10 cellular contexts compared by ENCODE assay signal in genomic region chr2:30691948-30692828, GRCh38.
DNase-seq lines count a peak whose midpoint lies in the region; ATAC-seq, FAIRE-seq and TF ChIP-seq lines count a peak whose summit lies in the region.
"Had no signal": no experiment of that assay in that cellular context is flagged by ENCODE, and none has a peak within 500 bp of the region (broad histone marks: within the 10 kb centered on the region; RNA-seq: fewer than 3 reads in every experiment).

No MANE protein-coding gene starts in this region.

- BruUV-seq in K562 (replicated peaks; lab: Mats Ljungman, UMichigan): no TSS peak

- no peak for FAIRE-seq in K562 (lab: Jason Lieb, UNC)

- in situ Hi-C loops in K562 (cut with MboI): no loop called here

- TF ChIP-seq CTCF in K562 (IDR thresholded peaks at IDR 0.05 in 2 of 3, conservative IDR thresholded peaks at IDR 0.05 in 1 of 3; ENCODE audit: insufficient read depth in 2 of 3, low read depth in 1 of 3, low read length in 3 of 3) (peak; percentile 34 to 47 (median 42); a peak in 4 of 6 replicates), liver (IDR thresholded peaks at IDR 0.05; ENCODE audit: low read depth, low read length, missing input control) (peak; percentile 8)

- no peaks in the 10 kb centered on the region for H3K4me1 Mint-ChIP-seq in immature natural killer cell

- H3K27ac Mint-ChIP-seq in immature natural killer cell: no peak overlapping the region
- H3K27ac Mint-ChIP-seq: CD4-positive, alpha-beta T cell had no signal

- H3K79me2 ChIP-seq in K562 (ENCODE audit: control insufficient read depth, insufficient read depth, low read length): no peaks in the 10 kb centered on the region

- H3K9ac ChIP-seq in K562 (ENCODE audit: insufficient read depth in 1 of 2, low read depth in 2 of 2, low read length in 2 of 2): no peak overlapping the region; a peak in 1 of 4 replicates
- H3K9ac ChIP-seq in liver (ENCODE audit: low read depth in 1 of 2, low read length in 2 of 2): no peak overlapping the region

- H3K27ac ChIP-seq in K562 (ENCODE audit: extremely low read depth, low read depth, low read length) (no peak overlapping the region), liver (ENCODE audit: low read depth in 1 of 2, low read length in 2 of 2) (no peak overlapping the region)
- H3K27ac ChIP-seq: Peyer's patch had no signal

- H3K27me3 Mint-ChIP-seq in immature natural killer cell (ENCODE audit: low read depth in 3 of 3): peaks cover 0 to 11% (median 3%) of the 10 kb centered on the region in 3 donors

- H3K27me3 ChIP-seq in K562 (ENCODE audit: control insufficient read depth in 2 of 2, insufficient read depth in 2 of 2, low read length in 2 of 2) (peaks cover 3 to 63% of the 10 kb centered on the region in 2 experiments; a peak in 2 of 5 replicates), liver (ENCODE audit: control insufficient read depth in 4 of 4, insufficient read depth in 4 of 4, low read length in 3 of 4) (peaks cover 0 to 2% (median 0%) of the 10 kb centered on the region in 4 donors)
- H3K27me3 ChIP-seq: Peyer's patch had no signal

- no peaks in the 10 kb centered on the region for H3K9me3 ChIP-seq in K562 (replicated peaks; ENCODE audit: control insufficient read depth, insufficient read depth, low read depth, low read length)
- H3K9me3 ChIP-seq in liver (ENCODE audit: control insufficient read depth in 4 of 4, low read length in 3 of 4): no peaks in the 10 kb centered on the region
- H3K9me3 ChIP-seq: Peyer's patch had no signal

- CTCF ChIA-PET in K562 (lab: Yijun Ruan, JAX; ENCODE audit: low intra/inter-chr PET ratio): interaction anchor here (0.7 kb wide), 1 partner anchor 33 kb away, joined by 5 read pairs; no protein-coding TSS in a partner anchor

- H4K20me1 ChIP-seq in K562 (replicated peaks; ENCODE audit: control insufficient read depth, insufficient read depth, low read length): no peaks in the 10 kb centered on the region

- intact Hi-C loops in Right ventricle myocardium inferior (cut with DNase I) (loop anchor here (5.0 kb wide), 3 partner anchors 280 to 480 kb away; no protein-coding TSS in a partner anchor), cardiac septum (cut with DNase I) (loop anchor here (2.0 to 5.0 kb wide), 6 partner anchors 180 to 485 kb away; no protein-coding TSS in a partner anchor), K562 (cut with micrococcal nuclease) (no loop called here)

- H3K9me3 Mint-ChIP-seq in immature natural killer cell: no peaks in the 10 kb centered on the region
- H3K9me3 Mint-ChIP-seq: CD4-positive, alpha-beta T cell had no signal

- DNase-seq in Right ventricle myocardium inferior (ENCODE audit: missing footprints) (peak; percentile 65), cardiac septum (ENCODE audit: low spot score) (no peak), K562 (ENCODE audit: extremely low read depth in 1 of 4, low spot score in 3 of 4) (peak in 1 of 4 experiments; percentile 21), immature natural killer cell (no peak), foreskin melanocyte (no peak)
- DNase-seq: CD4-positive, alpha-beta T cell had no signal

- TF ChIP-seq RAD21 in K562 (CRISPR knock-in tag; conservative IDR thresholded peaks at IDR 0.05 in 1 of 2, IDR thresholded peaks at IDR 0.05 in 1 of 2) (peak; percentile 35 to 59; a peak in 3 of 4 replicates), liver (IDR thresholded peaks at IDR 0.05) (peak; percentile 33 to 41)

- H3K36me3 ChIP-seq in K562 (ENCODE audit: control insufficient read depth, insufficient read depth, low read length) (no peaks in the 10 kb centered on the region), liver (ENCODE audit: control insufficient read depth in 4 of 4, insufficient read depth in 3 of 4, low read depth in 1 of 4, low read length in 3 of 4) (no peaks in the 10 kb centered on the region)
- H3K36me3 ChIP-seq: Peyer's patch had no signal

- H3K4me1 ChIP-seq in K562 (replicated peaks in 1 of 2; ENCODE audit: control insufficient read depth in 2 of 2, insufficient read depth in 2 of 2, low read length in 2 of 2) (no peaks in the 10 kb centered on the region), liver (ENCODE audit: control insufficient read depth in 4 of 4, insufficient read depth in 4 of 4, low read length in 3 of 4) (no peaks in the 10 kb centered on the region)
- H3K4me1 ChIP-seq: Peyer's patch had no signal

- 0 out of 2 replicates have a peak overlapping the region, but pooled peaks have one; percentile 1 for H3K4me2 ChIP-seq in K562 (ENCODE audit: insufficient read depth, low read length)

- H3K36me3 Mint-ChIP-seq in immature natural killer cell: no peaks in the 10 kb centered on the region

- H3K9me1 ChIP-seq in K562 (ENCODE audit: control insufficient read depth, insufficient read depth, low read length): no peaks in the 10 kb centered on the region

- 14% methylated on average over 15 of the region's 16 CpGs for whole genome bisulfite sequencing in K562 (ENCODE audit: insufficient coverage, low coverage, missing lambda C conversion rate)
- WGBS in liver: 83% methylated on average over 16 of the region's 16 CpGs

- ATAC-seq in Right ventricle myocardium inferior (peak; percentile 49), K562 (peak; percentile 88), HG03457 (IDR thresholded peaks at IDR 0.05; ENCODE audit: unreplicated experiment) (no peak), GM21723 (IDR thresholded peaks at IDR 0.05; ENCODE audit: unreplicated experiment) (no peak)

- POLR2A ChIA-PET in K562 (lab: Yijun Ruan, JAX): interaction anchor here (0.6 kb wide), 1 partner anchor 10 kb away, joined by 3 read pairs; no protein-coding TSS in a partner anchor

- no peak for TF ChIP-seq EP300 in K562 (IDR thresholded peaks at IDR 0.05; ENCODE audit: low read length)

- no peak overlapping the region for H2AFZ ChIP-seq in K562 (ENCODE audit: low read depth, low read length)

- no peak for TF ChIP-seq POLR2A in K562 (conservative IDR thresholded peaks at IDR 0.05)

- H3K4me3 Mint-ChIP-seq in immature natural killer cell: no peak overlapping the region
- H3K4me3 Mint-ChIP-seq: CD4-positive, alpha-beta T cell had no signal

- no peak overlapping the region for H3K4me3 ChIP-seq in K562
- H3K4me3 ChIP-seq in liver (ENCODE audit: low read depth in 1 of 3, low read length in 3 of 3): no peak overlapping the region
- H3K4me3 ChIP-seq: Peyer's patch had no signal

TF ChIP-seq in K562, 482 proteins besides CTCF, POLR2A, EP300 and RAD21 (continues in another document):
- TF ChIP-seq ZNF280B (CRISPR knock-in tag; IDR thresholded peaks at IDR 0.05): no peak
- TF ChIP-seq ETV1 (tag; conservative IDR thresholded peaks at IDR 0.05; ENCODE audit: low read depth): no peak
- no peak for TF ChIP-seq GTF2A2 (tag; IDR thresholded peaks at IDR 0.05)
- TF ChIP-seq, protein P1, sequence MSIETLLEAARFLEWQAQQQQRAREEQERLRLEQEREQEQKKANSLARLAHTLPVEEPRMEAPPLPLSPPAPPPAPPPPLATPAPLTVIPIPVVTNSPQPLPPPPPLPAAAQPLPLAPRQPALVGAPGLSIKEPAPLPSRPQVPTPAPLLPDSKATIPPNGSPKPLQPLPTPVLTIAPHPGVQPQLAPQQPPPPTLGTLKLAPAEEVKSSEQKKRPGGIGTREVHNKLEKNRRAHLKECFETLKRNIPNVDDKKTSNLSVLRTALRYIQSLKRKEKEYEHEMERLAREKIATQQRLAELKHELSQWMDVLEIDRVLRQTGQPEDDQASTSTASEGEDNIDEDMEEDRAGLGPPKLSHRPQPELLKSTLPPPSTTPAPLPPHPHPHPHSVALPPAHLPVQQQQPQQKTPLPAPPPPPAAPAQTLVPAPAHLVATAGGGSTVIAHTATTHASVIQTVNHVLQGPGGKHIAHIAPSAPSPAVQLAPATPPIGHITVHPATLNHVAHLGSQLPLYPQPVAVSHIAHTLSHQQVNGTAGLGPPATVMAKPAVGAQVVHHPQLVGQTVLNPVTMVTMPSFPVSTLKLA (conservative IDR thresholded peaks at IDR 0.05): no peak
- TF ChIP-seq TSC22D4 (tag; IDR thresholded peaks at IDR 0.05): no peak

TF ChIP-seq in liver, 16 proteins besides CTCF, POLR2A, EP300 and RAD21 (continues in another document):
- TF ChIP-seq NR2F2 (IDR thresholded peaks at IDR 0.05) (no peak), HNF4G (IDR thresholded peaks at IDR 0.05) (no peak), TAF1 (conservative IDR thresholded peaks at IDR 0.05) (no peak), SP1 (IDR thresholded peaks at IDR 0.05) (no peak), FOXA2 (IDR thresholded peaks at IDR 0.05) (no peak), HNF4A (conservative IDR thresholded peaks at IDR 0.05) (no peak), FOXA1 (IDR thresholded peaks at IDR 0.05) (no peak), RXRA (IDR thresholded peaks at IDR 0.05) (no peak), YY1 (IDR thresholded peaks at IDR 0.05) (no peak), REST (IDR thresholded peaks at IDR 0.05) (no peak)
- TF ChIP-seq, protein P2, sequence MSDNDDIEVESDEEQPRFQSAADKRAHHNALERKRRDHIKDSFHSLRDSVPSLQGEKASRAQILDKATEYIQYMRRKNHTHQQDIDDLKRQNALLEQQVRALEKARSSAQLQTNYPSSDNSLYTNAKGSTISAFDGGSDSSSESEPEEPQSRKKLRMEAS (IDR thresholded peaks at IDR 0.05): no peak

Comparison
In these comparisons a context has a peak if more than half of its experiments do, and no peak if none do; other contexts are left out.
1. ATAC-seq: peak in Right ventricle myocardium inferior (single experiment) and K562 (single experiment); none in HG03457 (single experiment) and GM21723 (single experiment).